In the genomic region with DNA sequence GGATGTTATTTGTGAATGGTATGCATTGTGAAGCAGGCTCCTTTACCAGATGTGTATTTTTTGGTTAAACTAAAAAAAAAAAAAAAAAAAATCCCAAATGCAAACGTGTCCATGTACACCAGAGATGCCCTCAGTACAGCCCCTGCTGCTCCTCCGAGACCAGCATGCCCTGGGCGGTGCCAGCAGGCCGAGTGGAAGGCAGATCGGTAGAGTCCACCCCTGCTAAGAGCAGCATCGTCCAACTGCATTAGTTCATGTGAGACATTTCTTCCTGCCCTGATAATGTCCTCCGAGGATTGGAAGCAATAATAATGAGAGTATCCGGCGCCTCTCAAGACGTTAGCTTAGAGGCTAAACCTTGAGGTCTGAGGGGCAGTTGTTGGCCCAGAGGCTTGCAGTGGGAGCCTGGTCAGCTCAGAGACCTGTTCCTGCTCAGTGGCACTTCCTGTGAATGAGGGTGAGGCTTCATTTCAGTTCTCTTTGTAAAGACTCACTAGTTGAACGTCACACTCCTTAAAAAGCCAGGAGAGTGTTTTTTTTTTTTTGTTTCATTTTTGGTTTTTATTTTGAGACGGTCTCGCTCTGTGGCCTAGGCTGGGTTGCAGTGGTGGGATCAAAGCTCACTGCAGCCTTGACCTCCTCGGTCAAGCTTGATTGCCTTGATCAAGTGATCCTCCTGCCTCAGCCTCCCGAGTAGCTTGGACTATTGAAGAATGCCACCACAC, we compare ENCODE assay signal across 1 cellular context.
TF ChIP-seq lines count a peak whose summit lies in the region.

No MANE protein-coding gene starts in this region.

TF ChIP-seq in GM12878, 131 proteins besides CTCF, POLR2A, EP300 and RAD21 (continued from another document):
- peak; percentile 30; the same call in 1 of the 2 replicates for TF ChIP-seq RUNX3 (IDR thresholded peaks at IDR 0.05; ENCODE audit: low read length)
- TF ChIP-seq NBN (IDR thresholded peaks at IDR 0.05): 0 out of 2 replicates have a peak, but pooled peaks have one; percentile 26
- peak; percentile 55; the same call in 1 of the 2 replicates for TF ChIP-seq ZNF384 (IDR thresholded peaks at IDR 0.05; ENCODE audit: borderline replicate concordance, low read depth, low read length)
- no peak for TF ChIP-seq WRNIP1 (IDR thresholded peaks at IDR 0.05; ENCODE audit: borderline replicate concordance, low read depth, low read length)
- TF ChIP-seq, protein P1, sequence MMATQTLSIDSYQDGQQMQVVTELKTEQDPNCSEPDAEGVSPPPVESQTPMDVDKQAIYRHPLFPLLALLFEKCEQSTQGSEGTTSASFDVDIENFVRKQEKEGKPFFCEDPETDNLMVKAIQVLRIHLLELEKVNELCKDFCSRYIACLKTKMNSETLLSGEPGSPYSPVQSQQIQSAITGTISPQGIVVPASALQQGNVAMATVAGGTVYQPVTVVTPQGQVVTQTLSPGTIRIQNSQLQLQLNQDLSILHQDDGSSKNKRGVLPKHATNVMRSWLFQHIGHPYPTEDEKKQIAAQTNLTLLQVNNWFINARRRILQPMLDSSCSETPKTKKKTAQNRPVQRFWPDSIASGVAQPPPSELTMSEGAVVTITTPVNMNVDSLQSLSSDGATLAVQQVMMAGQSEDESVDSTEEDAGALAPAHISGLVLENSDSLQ (IDR thresholded peaks at IDR 0.05): no peak
- no peak for TF ChIP-seq CBX3 (IDR thresholded peaks at IDR 0.05; ENCODE audit: borderline replicate concordance, low read depth)
- TF ChIP-seq MYB (IDR thresholded peaks at IDR 0.05; ENCODE audit: borderline replicate concordance, low read depth, low read length): no peak
- TF ChIP-seq, protein P2, sequence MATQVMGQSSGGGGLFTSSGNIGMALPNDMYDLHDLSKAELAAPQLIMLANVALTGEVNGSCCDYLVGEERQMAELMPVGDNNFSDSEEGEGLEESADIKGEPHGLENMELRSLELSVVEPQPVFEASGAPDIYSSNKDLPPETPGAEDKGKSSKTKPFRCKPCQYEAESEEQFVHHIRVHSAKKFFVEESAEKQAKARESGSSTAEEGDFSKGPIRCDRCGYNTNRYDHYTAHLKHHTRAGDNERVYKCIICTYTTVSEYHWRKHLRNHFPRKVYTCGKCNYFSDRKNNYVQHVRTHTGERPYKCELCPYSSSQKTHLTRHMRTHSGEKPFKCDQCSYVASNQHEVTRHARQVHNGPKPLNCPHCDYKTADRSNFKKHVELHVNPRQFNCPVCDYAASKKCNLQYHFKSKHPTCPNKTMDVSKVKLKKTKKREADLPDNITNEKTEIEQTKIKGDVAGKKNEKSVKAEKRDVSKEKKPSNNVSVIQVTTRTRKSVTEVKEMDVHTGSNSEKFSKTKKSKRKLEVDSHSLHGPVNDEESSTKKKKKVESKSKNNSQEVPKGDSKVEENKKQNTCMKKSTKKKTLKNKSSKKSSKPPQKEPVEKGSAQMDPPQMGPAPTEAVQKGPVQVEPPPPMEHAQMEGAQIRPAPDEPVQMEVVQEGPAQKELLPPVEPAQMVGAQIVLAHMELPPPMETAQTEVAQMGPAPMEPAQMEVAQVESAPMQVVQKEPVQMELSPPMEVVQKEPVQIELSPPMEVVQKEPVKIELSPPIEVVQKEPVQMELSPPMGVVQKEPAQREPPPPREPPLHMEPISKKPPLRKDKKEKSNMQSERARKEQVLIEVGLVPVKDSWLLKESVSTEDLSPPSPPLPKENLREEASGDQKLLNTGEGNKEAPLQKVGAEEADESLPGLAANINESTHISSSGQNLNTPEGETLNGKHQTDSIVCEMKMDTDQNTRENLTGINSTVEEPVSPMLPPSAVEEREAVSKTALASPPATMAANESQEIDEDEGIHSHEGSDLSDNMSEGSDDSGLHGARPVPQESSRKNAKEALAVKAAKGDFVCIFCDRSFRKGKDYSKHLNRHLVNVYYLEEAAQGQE (IDR thresholded peaks at IDR 0.05; ENCODE audit: low read depth, low read length): no peak
- peak; percentile 67 for TF ChIP-seq PAX5 (IDR thresholded peaks at IDR 0.05; ENCODE audit: borderline replicate concordance, low read depth, low read length)
- no peak for TF ChIP-seq HDAC2 (IDR thresholded peaks at IDR 0.05)
- TF ChIP-seq GABPA (IDR thresholded peaks at IDR 0.05; ENCODE audit: low read depth): no peak
TF ChIP-seq in GM12878: peak in this region for 4.
